9 cellular contexts compared by ENCODE assay signal in the genomic region with DNA sequence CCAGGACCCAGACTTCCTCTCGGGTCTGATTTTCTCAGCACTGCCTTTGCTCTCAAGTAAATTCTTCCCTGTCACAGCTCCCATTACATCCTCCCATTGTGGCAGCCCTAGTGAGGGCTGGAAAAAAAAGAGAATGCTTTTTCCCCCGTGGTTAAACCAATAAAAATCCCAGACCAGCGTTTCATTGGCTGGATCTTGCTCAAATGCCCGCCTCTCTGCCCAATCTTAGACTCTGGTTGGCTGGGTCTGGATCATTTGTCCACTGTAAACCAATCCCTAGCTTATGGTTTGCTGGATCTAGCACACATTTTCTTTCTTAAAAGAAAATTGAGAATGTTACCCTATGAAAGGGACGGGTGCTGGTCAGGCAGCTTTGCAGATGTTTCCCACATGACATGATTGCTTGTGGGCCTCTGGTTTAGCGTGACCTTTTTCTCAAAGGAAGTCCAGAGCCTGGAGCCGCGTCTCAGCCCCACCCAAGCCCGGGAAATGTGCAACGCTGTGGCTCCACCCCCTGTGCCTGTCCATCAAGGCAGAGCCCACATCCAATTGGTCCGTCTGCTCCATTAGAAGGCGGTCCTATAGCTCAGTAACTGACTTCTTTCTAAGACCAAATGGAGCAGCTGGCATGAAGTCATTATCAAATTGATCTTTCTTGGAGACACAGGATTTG. TPM values are rescaled to one million over a fixed set of nuclear protein-coding genes. Genes with fewer than 3 reads are reported as not detected.
A peak's percentile ranks its signal among the peaks of the same experiment; 100 is the strongest.
DNase-seq lines count a peak whose midpoint lies in the region; ATAC-seq, FAIRE-seq and TF ChIP-seq lines count a peak whose summit lies in the region.
"Had no signal": no experiment of that assay in that cellular context is flagged by ENCODE, and none has a peak within 500 bp of the region (broad histone marks: within the 10 kb centered on the region; RNA-seq: fewer than 3 reads in every experiment).

No MANE protein-coding gene starts in this region.

- no peak overlapping the region for H3K9ac ChIP-seq in HepG2 (ENCODE audit: insufficient read depth, low read depth, low read length)

- H4K20me1 ChIP-seq in HepG2 (ENCODE audit: insufficient read depth, low read length) = no peaks in the 10 kb centered on the region

- no peaks in the 10 kb centered on the region for H3K4me1 Mint-ChIP-seq in Caco-2 (ENCODE audit: low read depth, unreplicated experiment)
- peaks cover 41% of the 10 kb centered on the region for H3K4me1 Mint-ChIP-seq in activated T-helper 1 cell treated with anti-CD3 and anti-CD28 coated beads, Interleukin-12 subunit alpha, Interleukin-12 subunit beta, Interleukin-2, Interleukin-4 antibody, amounts not matched to agents 30 ng/mL and 10 ng/mL and 1 ng/mL, durations not matched to agents 14 hours and 24 hours and 36 hours (ENCODE audit: low read depth)

- no peak overlapping the region for H3K27ac Mint-ChIP-seq in Caco-2 (ENCODE audit: unreplicated experiment)
- H3K27ac Mint-ChIP-seq in activated T-helper 1 cell treated with anti-CD3 and anti-CD28 coated beads, Interleukin-12 subunit alpha, Interleukin-12 subunit beta, Interleukin-2, Interleukin-4 antibody, amounts not matched to agents 30 ng/mL and 10 ng/mL and 1 ng/mL, durations not matched to agents 14 hours and 24 hours and 36 hours = no peak overlapping the region

- ATAC-seq in HepG2 = peak; percentile 64
- ATAC-seq in GM18907 (IDR thresholded peaks at IDR 0.05; ENCODE audit: unreplicated experiment) = no peak
- no peak for ATAC-seq in HG03159 (IDR thresholded peaks at IDR 0.05; ENCODE audit: unreplicated experiment)

- no peak overlapping the region for H3K4me2 ChIP-seq in HepG2 (ENCODE audit: low read depth, low read length)

- H3K4me3 ChIP-seq in Caco-2 (ENCODE audit: low read depth, low read length) (no peak overlapping the region), brain microvascular endothelial cell (ENCODE audit: low read depth, low read length) (no peak overlapping the region), HepG2 (replicated peaks in 1 of 3; ENCODE audit: insufficient read depth in 1 of 3, low read depth in 2 of 3, low read length in 3 of 3) (no peak overlapping the region)

- no peaks in the 10 kb centered on the region for H3K36me3 ChIP-seq in Caco-2 (ENCODE audit: control insufficient read depth, insufficient read depth, low read length)
- H3K36me3 ChIP-seq in brain microvascular endothelial cell (replicated peaks) = no peaks in the 10 kb centered on the region
- no peaks in the 10 kb centered on the region for H3K36me3 ChIP-seq in HepG2 (replicated peaks in 1 of 2; ENCODE audit: control insufficient read depth in 1 of 2, insufficient read depth in 2 of 2, low read length in 2 of 2)

- H2AFZ ChIP-seq in HepG2 (ENCODE audit: low read length) = no peak overlapping the region

- peaks cover 10% of the 10 kb centered on the region for H3K9me3 Mint-ChIP-seq in Caco-2 (ENCODE audit: unreplicated experiment)
- no peaks in the 10 kb centered on the region for H3K9me3 Mint-ChIP-seq in activated T-helper 1 cell treated with anti-CD3 and anti-CD28 coated beads, Interleukin-12 subunit alpha, Interleukin-12 subunit beta, Interleukin-2, Interleukin-4 antibody, amounts not matched to agents 30 ng/mL and 10 ng/mL and 1 ng/mL, durations not matched to agents 14 hours and 24 hours and 36 hours

- in situ Hi-C loops in brain microvascular endothelial cell (cut with HindIII; ENCODE audit: low pct_ligation_motif_present, low sequenced_read_pairs) = no loop called here
- in situ Hi-C loops in HepG2 (cut with HindIII; ENCODE audit: extremely low pct_ligation_motif_present, low pct_unique_long_range_greater_than_20kb) = no loop called here

- FAIRE-seq in HepG2 (lab: Jason Lieb, UNC) = no peak

- no peak overlapping the region for H3K4me3 Mint-ChIP-seq in Caco-2 (ENCODE audit: unreplicated experiment)
- H3K4me3 Mint-ChIP-seq in activated T-helper 1 cell treated with anti-CD3 and anti-CD28 coated beads, Interleukin-12 subunit alpha, Interleukin-12 subunit beta, Interleukin-2, Interleukin-4 antibody, amounts not matched to agents 30 ng/mL and 10 ng/mL and 1 ng/mL, durations not matched to agents 14 hours and 24 hours and 36 hours = no peak overlapping the region

- TF ChIP-seq EP300 in HepG2 (IDR thresholded peaks at IDR 0.05; ENCODE audit: low read depth in 2 of 2, low read length in 2 of 2) (no peak), HepG2 (CRISPR knock-in tag; IDR thresholded peaks at IDR 0.05; ENCODE audit: borderline replicate concordance) (no peak)

- H3K27me3 ChIP-seq in Caco-2 (replicated peaks; ENCODE audit: control insufficient read depth, insufficient read depth, low read length) = no peaks in the 10 kb centered on the region
- H3K27me3 ChIP-seq in brain microvascular endothelial cell (replicated peaks) = no peaks in the 10 kb centered on the region
- peaks cover 3 to 37% of the 10 kb centered on the region in 2 experiments; a peak in 2 of 5 replicates for H3K27me3 ChIP-seq in HepG2 (ENCODE audit: control insufficient read depth in 1 of 2, insufficient read depth in 2 of 2, low read length in 2 of 2)

- peaks cover 8% of the 10 kb centered on the region for H3K27me3 Mint-ChIP-seq in Caco-2 (ENCODE audit: insufficient read depth, unreplicated experiment)
- H3K27me3 Mint-ChIP-seq in activated T-helper 1 cell treated with anti-CD3 and anti-CD28 coated beads, Interleukin-12 subunit alpha, Interleukin-12 subunit beta, Interleukin-2, Interleukin-4 antibody, amounts not matched to agents 30 ng/mL and 10 ng/mL and 1 ng/mL, durations not matched to agents 14 hours and 24 hours and 36 hours (ENCODE audit: insufficient read depth) = peaks cover 50% of the 10 kb centered on the region

- intact Hi-C loops in Caco-2 (cut with micrococcal nuclease; ENCODE audit: unreplicated experiment) = no loop called here
- intact Hi-C loops in HepG2 (cut with micrococcal nuclease; ENCODE audit: unreplicated experiment) = no loop called here
- intact Hi-C loops in activated T-helper 1 cell treated with anti-CD3 and anti-CD28 coated beads, Interleukin-12 subunit alpha, Interleukin-12 subunit beta, Interleukin-2, Interleukin-4 antibody, amounts not matched to agents 30 ng/mL and 10 ng/mL and 1 ng/mL, durations not matched to agents 14 hours and 24 hours and 36 hours (cut with micrococcal nuclease) = no loop called here

- POLR2A ChIA-PET in Caco-2 (lab: Charles Lee) (interaction anchor here (0.5 kb wide), 1 partner anchor 223 kb away, joined by 3 read pairs; no protein-coding TSS in a partner anchor), HepG2 (lab: Yijun Ruan, JAX) (interaction anchor here (1.2 kb wide), 1 partner anchor 45 kb away, joined by 3 read pairs; a partner anchor contains a TSS)

- DNase-seq in Caco-2 = peak; percentile 59 to 68
- peak; percentile 50 for DNase-seq in HT1080 (ENCODE audit: low read depth)
- peak; percentile 94 for DNase-seq in OCI-M1 (lab: John Stamatoyannopoulos, UW)
- DNase-seq in brain microvascular endothelial cell = peak; percentile 50
- DNase-seq in HepG2 (ENCODE audit: low spot score) = peak; percentile 21
- no peak for DNase-seq in activated T-helper 1 cell treated with anti-CD3 and anti-CD28 coated beads, Interleukin-12 subunit alpha, Interleukin-12 subunit beta, Interleukin-2, Interleukin-4 antibody, amounts not matched to agents 30 ng/mL and 10 ng/mL and 1 ng/mL, durations not matched to agents 14 hours and 24 hours and 36 hours (ENCODE audit: low spot score)

- H3K36me3 Mint-ChIP-seq in Caco-2 (ENCODE audit: insufficient read depth, unreplicated experiment) = peaks cover 16% of the 10 kb centered on the region
- no peaks in the 10 kb centered on the region for H3K36me3 Mint-ChIP-seq in activated T-helper 1 cell treated with anti-CD3 and anti-CD28 coated beads, Interleukin-12 subunit alpha, Interleukin-12 subunit beta, Interleukin-2, Interleukin-4 antibody, amounts not matched to agents 30 ng/mL and 10 ng/mL and 1 ng/mL, durations not matched to agents 14 hours and 24 hours and 36 hours (ENCODE audit: low read depth)

- WGBS in HepG2 (ENCODE audit: low lambda C conversion rate) = 12% methylated on average over 11 of the region's 12 CpGs

- no peaks in the 10 kb centered on the region for H3K79me2 ChIP-seq in HepG2 (ENCODE audit: insufficient read depth, low read length)

- H3K27ac ChIP-seq in brain microvascular endothelial cell (no peak overlapping the region), HepG2 (ENCODE audit: extremely low read length, insufficient read depth, low read length) (no peak overlapping the region)

- no TSS peak for BruUV-seq in Caco-2 (replicated peaks; lab: Mats Ljungman, UMichigan)
- no TSS peak for BruUV-seq in HepG2 (replicated peaks; lab: Mats Ljungman, UMichigan)

- TF ChIP-seq CTCF in Caco-2 (IDR thresholded peaks at IDR 0.05; ENCODE audit: insufficient read depth in 1 of 2, low read depth in 1 of 2, low read length in 1 of 2, severe bottlenecking in 1 of 2, unreplicated experiment in 1 of 2) = no peak
- no peak for TF ChIP-seq CTCF in brain microvascular endothelial cell (IDR thresholded peaks at IDR 0.05; ENCODE audit: low read depth, low read length, missing control alignments)
- TF ChIP-seq CTCF in HepG2 (CRISPR knock-in tag; IDR thresholded peaks at IDR 0.05) = no peak

- CTCF ChIA-PET in Caco-2 (lab: Charles Lee) (interaction anchor here (0.8 to 1.2 kb wide), 2 partner anchors 17 to 106 kb away, joined by 5 to 7 read pairs; no protein-coding TSS in a partner anchor), HepG2 (lab: Yijun Ruan, JAX; ENCODE audit: low intra/inter-chr PET ratio, low total read pairs) (no interaction called here)

- no peak for TF ChIP-seq RAD21 in HepG2 (CRISPR knock-in tag; IDR thresholded peaks at IDR 0.05)

- H3K9me3 ChIP-seq in Caco-2 = no peaks in the 10 kb centered on the region
- H3K9me3 ChIP-seq in HepG2 (ENCODE audit: low read length) = no peaks in the 10 kb centered on the region

- H3K4me1 ChIP-seq in Caco-2 = no peaks in the 10 kb centered on the region
- peaks cover 13% of the 10 kb centered on the region for H3K4me1 ChIP-seq in HepG2 (ENCODE audit: insufficient read depth, low read length)

- TF ChIP-seq POLR2A in HepG2 (IDR thresholded peaks at IDR 0.05; ENCODE audit: insufficient read depth in 1 of 2, low read depth in 2 of 2, low read length in 2 of 2) = no peak

RNA-seq across cellular contexts. Expression of a gene that starts 2.8 kb away (rescaled TPM):
- not detected in 2 replicates for total RNA-seq in Caco-2 (2022)
- total RNA-seq in HT1080 (2014; rRNA removed; shearing (Covaris generic)) = not detected in 2 replicates
- polyA plus RNA-seq in HT1080 (2015; cell fraction: cytosol; rRNA removed) = not detected in 2 replicates
- polyA plus RNA-seq in HT1080 (2015; cell fraction: nucleus; rRNA removed) = not detected in 2 replicates
- not detected in 2 replicates for total RNA-seq in HepG2 (2016; rRNA removed; fragmentation: Illumina TruSeq; extraction: Trizol)
- not detected in 2 replicates for total RNA-seq in HepG2 (2016; cell fraction: cytosol; rRNA removed; fragmentation: Illumina TruSeq; extraction: Trizol; ENCODE audit: low read depth)
- total RNA-seq in HepG2 (2016; cell fraction: insoluble cytoplasmic fraction; rRNA removed; fragmentation: Illumina TruSeq; extraction: Trizol) = not detected in 2 replicates
- total RNA-seq in HepG2 (2016; cell fraction: membrane; rRNA removed; fragmentation: Illumina TruSeq; extraction: Trizol) = not detected in 2 replicates
- not detected in 2 replicates for total RNA-seq in HepG2 (2016; cell fraction: nucleus; rRNA removed; fragmentation: Illumina TruSeq; extraction: Trizol)
- polyA plus RNA-seq in HepG2 (2011; rRNA removed) = not detected in 2 replicates
- 0.04 TPM in 1 of 2 replicates, not detected in the other for polyA plus RNA-seq in HepG2 (2011; cell fraction: cytosol; rRNA removed)
- polyA plus RNA-seq in HepG2 (2011; cell fraction: nucleus; rRNA removed) = not detected in 2 replicates
- polyA plus RNA-seq in HepG2 (2012) = not detected in 2 replicates
- not detected in 2 replicates for polyA plus RNA-seq in HepG2 (2016; cell fraction: cytosol; fragmentation: Illumina TruSeq; extraction: Trizol; ENCODE audit: low read depth)
- not detected in 2 replicates for polyA plus RNA-seq in HepG2 (2016; cell fraction: insoluble cytoplasmic fraction; fragmentation: Illumina TruSeq; extraction: Trizol; ENCODE audit: low read depth)
- polyA plus RNA-seq in HepG2 (2016; cell fraction: membrane; fragmentation: Illumina TruSeq; extraction: Trizol; ENCODE audit: low read depth) = not detected in 2 replicates
- not detected in 2 replicates for polyA plus RNA-seq in HepG2 (2016; cell fraction: nucleus; fragmentation: Illumina TruSeq; extraction: Trizol; ENCODE audit: insufficient read depth, low read depth)
- not detected in 2 replicates for polyA minus RNA-seq in HepG2 (2011; rRNA and poly(A)+ RNA removed; ENCODE audit: low replicate concordance)
- not detected in 2 replicates for polyA minus RNA-seq in HepG2 (2011; cell fraction: cytosol; rRNA and poly(A)+ RNA removed)
- polyA minus RNA-seq in HepG2 (2011; cell fraction: nucleus; rRNA and poly(A)+ RNA removed) = not detected in 2 replicates
- not detected in 2 replicates for total RNA-seq in activated T-helper 1 cell treated with anti-CD3 and anti-CD28 coated beads, Interleukin-12 subunit alpha, Interleukin-12 subunit beta, Interleukin-2, Interleukin-4 antibody, amounts not matched to agents 30 ng/mL and 10 ng/mL and 1 ng/mL, durations not matched to agents 14 hours and 24 hours and 36 hours
- total RNA-seq: epithelial cell of proximal tubule had no signal

RNA-seq across cellular contexts. Expression of a gene that starts 5.3 kb away (rescaled TPM):
- total RNA-seq in Caco-2 (2022) = not detected in 2 replicates
- not detected in 2 replicates for total RNA-seq in HT1080 (2014; rRNA removed; shearing (Covaris generic))
- polyA plus RNA-seq in HT1080 (2015; cell fraction: cytosol; rRNA removed) = not detected in 2 replicates
- not detected in 2 replicates for polyA plus RNA-seq in HT1080 (2015; cell fraction: nucleus; rRNA removed)
- total RNA-seq in HepG2 (2016; rRNA removed; fragmentation: Illumina TruSeq; extraction: Trizol) = not detected in 2 replicates
- total RNA-seq in HepG2 (2016; cell fraction: cytosol; rRNA removed; fragmentation: Illumina TruSeq; extraction: Trizol; ENCODE audit: low read depth) = not detected in 2 replicates
- not detected in 2 replicates for total RNA-seq in HepG2 (2016; cell fraction: insoluble cytoplasmic fraction; rRNA removed; fragmentation: Illumina TruSeq; extraction: Trizol)
- total RNA-seq in HepG2 (2016; cell fraction: membrane; rRNA removed; fragmentation: Illumina TruSeq; extraction: Trizol) = not detected in 2 replicates
- total RNA-seq in HepG2 (2016; cell fraction: nucleus; rRNA removed; fragmentation: Illumina TruSeq; extraction: Trizol) = not detected in 2 replicates
- not detected in 2 replicates for polyA plus RNA-seq in HepG2 (2011; rRNA removed)
- polyA plus RNA-seq in HepG2 (2011; cell fraction: cytosol; rRNA removed) = not detected in 2 replicates
- not detected in 2 replicates for polyA plus RNA-seq in HepG2 (2011; cell fraction: nucleus; rRNA removed)
- not detected in 2 replicates for polyA plus RNA-seq in HepG2 (2012)
- polyA plus RNA-seq in HepG2 (2016; cell fraction: cytosol; fragmentation: Illumina TruSeq; extraction: Trizol; ENCODE audit: low read depth) = not detected in 2 replicates
- polyA plus RNA-seq in HepG2 (2016; cell fraction: insoluble cytoplasmic fraction; fragmentation: Illumina TruSeq; extraction: Trizol; ENCODE audit: low read depth) = not detected in 2 replicates
- not detected in 2 replicates for polyA plus RNA-seq in HepG2 (2016; cell fraction: membrane; fragmentation: Illumina TruSeq; extraction: Trizol; ENCODE audit: low read depth)
- polyA plus RNA-seq in HepG2 (2016; cell fraction: nucleus; fragmentation: Illumina TruSeq; extraction: Trizol; ENCODE audit: insufficient read depth, low read depth) = not detected in 2 replicates
- polyA minus RNA-seq in HepG2 (2011; rRNA and poly(A)+ RNA removed; ENCODE audit: low replicate concordance) = not detected in 2 replicates
- polyA minus RNA-seq in HepG2 (2011; cell fraction: cytosol; rRNA and poly(A)+ RNA removed) = not detected in 2 replicates
- not detected in 2 replicates for polyA minus RNA-seq in HepG2 (2011; cell fraction: nucleus; rRNA and poly(A)+ RNA removed)
- total RNA-seq in activated T-helper 1 cell treated with anti-CD3 and anti-CD28 coated beads, Interleukin-12 subunit alpha, Interleukin-12 subunit beta, Interleukin-2, Interleukin-4 antibody, amounts not matched to agents 30 ng/mL and 10 ng/mL and 1 ng/mL, durations not matched to agents 14 hours and 24 hours and 36 hours = not detected in 2 replicates
- total RNA-seq: epithelial cell of proximal tubule had no signal

RNA-seq across cellular contexts. Expression of a gene that starts 6.5 kb away (rescaled TPM):
- total RNA-seq in Caco-2 (2022) (80.3 and 83.4 TPM in 2 replicates), HepG2 (2016; rRNA removed; fragmentation: Illumina TruSeq; extraction: Trizol) (74.8 and 78.7 TPM in 2 replicates)
- 62.3 and 98.6 TPM in 2 replicates for total RNA-seq in HT1080 (2014; rRNA removed; shearing (Covaris generic))
- polyA plus RNA-seq in HT1080 (2015; cell fraction: cytosol; rRNA removed) = 36.7 and 48.9 TPM in 2 replicates
- polyA plus RNA-seq in HT1080 (2015; cell fraction: nucleus; rRNA removed) = 11.2 and 12.2 TPM in 2 replicates
- total RNA-seq in HepG2 (2016; cell fraction: cytosol; rRNA removed; fragmentation: Illumina TruSeq; extraction: Trizol; ENCODE audit: low read depth) = 73.7 and 88.2 TPM in 2 replicates
- total RNA-seq in HepG2 (2016; cell fraction: insoluble cytoplasmic fraction; rRNA removed; fragmentation: Illumina TruSeq; extraction: Trizol) = 85.8 and 87.4 TPM in 2 replicates
- 66.2 and 93.1 TPM in 2 replicates for total RNA-seq in HepG2 (2016; cell fraction: membrane; rRNA removed; fragmentation: Illumina TruSeq; extraction: Trizol)
- total RNA-seq in HepG2 (2016; cell fraction: nucleus; rRNA removed; fragmentation: Illumina TruSeq; extraction: Trizol) = 38.3 and 41.5 TPM in 2 replicates
- polyA plus RNA-seq in HepG2 (2011; rRNA removed) = 38.5 and 53.6 TPM in 2 replicates
- polyA plus RNA-seq in HepG2 (2011; cell fraction: cytosol; rRNA removed) = 23.1 and 50.4 TPM in 2 replicates
- polyA plus RNA-seq in HepG2 (2011; cell fraction: nucleus; rRNA removed) = 17.6 and 18.8 TPM in 2 replicates
- polyA plus RNA-seq in HepG2 (2012) = 25.3 and 48.3 TPM in 2 replicates
- 68.2 and 80.1 TPM in 2 replicates for polyA plus RNA-seq in HepG2 (2016; cell fraction: cytosol; fragmentation: Illumina TruSeq; extraction: Trizol; ENCODE audit: low read depth)
- polyA plus RNA-seq in HepG2 (2016; cell fraction: insoluble cytoplasmic fraction; fragmentation: Illumina TruSeq; extraction: Trizol; ENCODE audit: low read depth) = 78.0 and 80.4 TPM in 2 replicates
- polyA plus RNA-seq in HepG2 (2016; cell fraction: membrane; fragmentation: Illumina TruSeq; extraction: Trizol; ENCODE audit: low read depth) = 55.0 and 69.6 TPM in 2 replicates
- polyA plus RNA-seq in HepG2 (2016; cell fraction: nucleus; fragmentation: Illumina TruSeq; extraction: Trizol; ENCODE audit: insufficient read depth, low read depth) = 68.2 and 71.7 TPM in 2 replicates
- 46.6 and 82.5 TPM in 2 replicates for polyA minus RNA-seq in HepG2 (2011; rRNA and poly(A)+ RNA removed; ENCODE audit: low replicate concordance)
- 36.2 and 41.8 TPM in 2 replicates for polyA minus RNA-seq in HepG2 (2011; cell fraction: cytosol; rRNA and poly(A)+ RNA removed)
- polyA minus RNA-seq in HepG2 (2011; cell fraction: nucleus; rRNA and poly(A)+ RNA removed) = 1.1 and 1.3 TPM in 2 replicates
- 72.2 and 86.8 TPM in 2 replicates for total RNA-seq in activated T-helper 1 cell treated with anti-CD3 and anti-CD28 coated beads, Interleukin-12 subunit alpha, Interleukin-12 subunit beta, Interleukin-2, Interleukin-4 antibody, amounts not matched to agents 30 ng/mL and 10 ng/mL and 1 ng/mL, durations not matched to agents 14 hours and 24 hours and 36 hours

RNA-seq across cellular contexts. Expression of a gene that starts 27.8 kb away (rescaled TPM):
- not detected in 2 replicates for total RNA-seq in Caco-2 (2022)
- not detected in 2 replicates for total RNA-seq in HT1080 (2014; rRNA removed; shearing (Covaris generic))
- not detected in 2 replicates for polyA plus RNA-seq in HT1080 (2015; cell fraction: cytosol; rRNA removed)
- polyA plus RNA-seq in HT1080 (2015; cell fraction: nucleus; rRNA removed) = not detected in 2 replicates
- not detected in 2 replicates for total RNA-seq in HepG2 (2016; rRNA removed; fragmentation: Illumina TruSeq; extraction: Trizol)
- not detected in 2 replicates for total RNA-seq in HepG2 (2016; cell fraction: cytosol; rRNA removed; fragmentation: Illumina TruSeq; extraction: Trizol; ENCODE audit: low read depth)
- not detected in 2 replicates for total RNA-seq in HepG2 (2016; cell fraction: insoluble cytoplasmic fraction; rRNA removed; fragmentation: Illumina TruSeq; extraction: Trizol)
- total RNA-seq in HepG2 (2016; cell fraction: membrane; rRNA removed; fragmentation: Illumina TruSeq; extraction: Trizol) = not detected in 2 replicates
- total RNA-seq in HepG2 (2016; cell fraction: nucleus; rRNA removed; fragmentation: Illumina TruSeq; extraction: Trizol) = not detected in 2 replicates
- not detected in 2 replicates for polyA plus RNA-seq in HepG2 (2011; rRNA removed)
- polyA plus RNA-seq in HepG2 (2011; cell fraction: cytosol; rRNA removed) = 0.03 TPM in 1 of 2 replicates, not detected in the other
- polyA plus RNA-seq in HepG2 (2011; cell fraction: nucleus; rRNA removed) = 0.09 TPM in 1 of 2 replicates, not detected in the other
- polyA plus RNA-seq in HepG2 (2012) = not detected in 2 replicates
- polyA plus RNA-seq in HepG2 (2016; cell fraction: cytosol; fragmentation: Illumina TruSeq; extraction: Trizol; ENCODE audit: low read depth) = not detected in 2 replicates
- not detected in 2 replicates for polyA plus RNA-seq in HepG2 (2016; cell fraction: insoluble cytoplasmic fraction; fragmentation: Illumina TruSeq; extraction: Trizol; ENCODE audit: low read depth)
- polyA plus RNA-seq in HepG2 (2016; cell fraction: membrane; fragmentation: Illumina TruSeq; extraction: Trizol; ENCODE audit: low read depth) = not detected in 2 replicates
- polyA plus RNA-seq in HepG2 (2016; cell fraction: nucleus; fragmentation: Illumina TruSeq; extraction: Trizol; ENCODE audit: insufficient read depth, low read depth) = not detected in 2 replicates
- 0.14 TPM in 1 of 2 replicates, not detected in the other for polyA minus RNA-seq in HepG2 (2011; rRNA and poly(A)+ RNA removed; ENCODE audit: low replicate concordance)
- polyA minus RNA-seq in HepG2 (2011; cell fraction: cytosol; rRNA and poly(A)+ RNA removed) = not detected in 2 replicates
- not detected in 2 replicates for polyA minus RNA-seq in HepG2 (2011; cell fraction: nucleus; rRNA and poly(A)+ RNA removed)
- total RNA-seq in activated T-helper 1 cell treated with anti-CD3 and anti-CD28 coated beads, Interleukin-12 subunit alpha, Interleukin-12 subunit beta, Interleukin-2, Interleukin-4 antibody, amounts not matched to agents 30 ng/mL and 10 ng/mL and 1 ng/mL, durations not matched to agents 14 hours and 24 hours and 36 hours = not detected in 2 replicates
- total RNA-seq: epithelial cell of proximal tubule had no signal

RNA-seq across cellular contexts. Expression of a gene that starts 37.2 kb away (rescaled TPM):
- total RNA-seq in Caco-2 (2022) (113 and 125 TPM in 2 replicates), HepG2 (2016; rRNA removed; fragmentation: Illumina TruSeq; extraction: Trizol) (17.8 and 22.8 TPM in 2 replicates)
- total RNA-seq in HT1080 (2014; rRNA removed; shearing (Covaris generic)) = 1.1 TPM in 1 of 2 replicates, not detected in the other
- 6.0 and 6.8 TPM in 2 replicates for polyA plus RNA-seq in HT1080 (2015; cell fraction: cytosol; rRNA removed)
- polyA plus RNA-seq in HT1080 (2015; cell fraction: nucleus; rRNA removed) = 11.6 and 13.8 TPM in 2 replicates
- total RNA-seq in HepG2 (2016; cell fraction: cytosol; rRNA removed; fragmentation: Illumina TruSeq; extraction: Trizol; ENCODE audit: low read depth) = 12.7 and 13.5 TPM in 2 replicates
- total RNA-seq in HepG2 (2016; cell fraction: insoluble cytoplasmic fraction; rRNA removed; fragmentation: Illumina TruSeq; extraction: Trizol) = 15.9 and 23.8 TPM in 2 replicates
- 11.9 and 13.6 TPM in 2 replicates for total RNA-seq in HepG2 (2016; cell fraction: membrane; rRNA removed; fragmentation: Illumina TruSeq; extraction: Trizol)
- total RNA-seq in HepG2 (2016; cell fraction: nucleus; rRNA removed; fragmentation: Illumina TruSeq; extraction: Trizol) = 18.1 and 19.5 TPM in 2 replicates
- 40.1 and 48.7 TPM in 2 replicates for polyA plus RNA-seq in HepG2 (2011; rRNA removed)
- polyA plus RNA-seq in HepG2 (2011; cell fraction: cytosol; rRNA removed) = 28.8 and 41.8 TPM in 2 replicates
- 344 and 378 TPM in 2 replicates for polyA plus RNA-seq in HepG2 (2011; cell fraction: nucleus; rRNA removed)
- polyA plus RNA-seq in HepG2 (2012) = 61.3 and 71.5 TPM in 2 replicates
- 9.5 and 12.3 TPM in 2 replicates for polyA plus RNA-seq in HepG2 (2016; cell fraction: cytosol; fragmentation: Illumina TruSeq; extraction: Trizol; ENCODE audit: low read depth)
- 22.4 and 26.4 TPM in 2 replicates for polyA plus RNA-seq in HepG2 (2016; cell fraction: insoluble cytoplasmic fraction; fragmentation: Illumina TruSeq; extraction: Trizol; ENCODE audit: low read depth)
- polyA plus RNA-seq in HepG2 (2016; cell fraction: membrane; fragmentation: Illumina TruSeq; extraction: Trizol; ENCODE audit: low read depth) = 9.5 and 10.0 TPM in 2 replicates
- polyA plus RNA-seq in HepG2 (2016; cell fraction: nucleus; fragmentation: Illumina TruSeq; extraction: Trizol; ENCODE audit: insufficient read depth, low read depth) = 69.3 and 73.8 TPM in 2 replicates
- 121 and 178 TPM in 2 replicates for polyA minus RNA-seq in HepG2 (2011; rRNA and poly(A)+ RNA removed; ENCODE audit: low replicate concordance)
- 22.7 and 26.7 TPM in 2 replicates for polyA minus RNA-seq in HepG2 (2011; cell fraction: cytosol; rRNA and poly(A)+ RNA removed)
- polyA minus RNA-seq in HepG2 (2011; cell fraction: nucleus; rRNA and poly(A)+ RNA removed) = 70.0 and 76.8 TPM in 2 replicates
- 101 and 102 TPM in 2 replicates for total RNA-seq in activated T-helper 1 cell treated with anti-CD3 and anti-CD28 coated beads, Interleukin-12 subunit alpha, Interleukin-12 subunit beta, Interleukin-2, Interleukin-4 antibody, amounts not matched to agents 30 ng/mL and 10 ng/mL and 1 ng/mL, durations not matched to agents 14 hours and 24 hours and 36 hours
